12 cellular contexts compared by ENCODE assay signal in genomic region chr13:39777021-39777420, GRCh38.
DNase-seq lines count a peak whose midpoint lies in the region; ATAC-seq and TF ChIP-seq lines count a peak whose summit lies in the region.
"Had no signal": no experiment of that assay in that cellular context is flagged by ENCODE, and none has a peak within 500 bp of the region (broad histone marks: within the 10 kb centered on the region; RNA-seq: fewer than 3 reads in every experiment).

No MANE protein-coding gene starts in this region.

- H3K9me3 Mint-ChIP-seq in activated T-cell treated with anti-CD3 and anti-CD28 coated beads, Interleukin-2, amount 50 U/mL, for 24 hours, result peaks cover 13% of the 10 kb centered on the region
- no peaks in the 10 kb centered on the region for H3K9me3 Mint-ChIP-seq in activated T-helper 17 cell treated with anti-CD3 and anti-CD28 coated beads, Interleukin-2, amount 50 U/mL, for 72 hours
- peaks cover 9% of the 10 kb centered on the region for H3K9me3 Mint-ChIP-seq in nephron progenitor cell

- ATAC-seq in GM18502 (IDR thresholded peaks at IDR 0.05; ENCODE audit: poor library complexity, unreplicated experiment) (peak; percentile 13), GM21717 (IDR thresholded peaks at IDR 0.05; ENCODE audit: unreplicated experiment) (no peak)
- ATAC-seq in activated T-helper 17 cell treated with anti-CD3 and anti-CD28 coated beads, Interleukin-2, amount 50 U/mL, for 72 hours (replicated peaks), result peak; percentile 14

- peak overlapping the region; percentile 95 for H3K27ac Mint-ChIP-seq in activated T-cell treated with anti-CD3 and anti-CD28 coated beads, Interleukin-2, amount 50 U/mL, for 24 hours
- peak overlapping the region; percentile 91 for H3K27ac Mint-ChIP-seq in activated T-helper 17 cell treated with anti-CD3 and anti-CD28 coated beads, Interleukin-2, amount 50 U/mL, for 72 hours
- H3K27ac Mint-ChIP-seq in nephron progenitor cell, result peak overlapping the region; percentile 63
- H3K27ac Mint-ChIP-seq: activated CD8-positive, alpha-beta memory T cell treated with anti-CD3 and anti-CD28 coated beads, Interleukin-2, amount 10 ng/mL, durations not matched to agents 7 days and 5 days had no signal

- no peak for DNase-seq in activated T-cell treated with anti-CD3 and anti-CD28 coated beads, Interleukin-2, amount 50 U/mL, for 24 hours
- DNase-seq in activated T-cell treated with anti-CD3 and anti-CD28 coated beads for 4 hours (no peak), nephron progenitor cell (no peak), inferior parietal cortex (ENCODE audit: extremely low spot score) (no peak)
- DNase-seq in activated CD8-positive, alpha-beta memory T cell treated with anti-CD3 and anti-CD28 coated beads, Interleukin-2, amount 50 U/mL, for 48 hours, result no peak
- DNase-seq: activated CD8-positive, alpha-beta memory T cell treated with anti-CD3 and anti-CD28 coated beads, Interleukin-2, amount 10 ng/mL, durations not matched to agents 7 days and 5 days; sigmoid colon; stomach had no signal

- peaks cover 3% of the 10 kb centered on the region for H3K36me3 Mint-ChIP-seq in activated T-cell treated with anti-CD3 and anti-CD28 coated beads, Interleukin-2, amount 50 U/mL, for 24 hours (ENCODE audit: low read depth)
- no peaks in the 10 kb centered on the region for H3K36me3 Mint-ChIP-seq in activated T-helper 17 cell treated with anti-CD3 and anti-CD28 coated beads, Interleukin-2, amount 50 U/mL, for 72 hours (ENCODE audit: low read depth)
- no peaks in the 10 kb centered on the region for H3K36me3 Mint-ChIP-seq in nephron progenitor cell (ENCODE audit: low read depth)

- H3K27me3 Mint-ChIP-seq in activated T-cell treated with anti-CD3 and anti-CD28 coated beads, Interleukin-2, amount 50 U/mL, for 24 hours, result no peaks in the 10 kb centered on the region
- H3K27me3 Mint-ChIP-seq in activated T-helper 17 cell treated with anti-CD3 and anti-CD28 coated beads, Interleukin-2, amount 50 U/mL, for 72 hours, result no peaks in the 10 kb centered on the region
- peaks cover 5% of the 10 kb centered on the region for H3K27me3 Mint-ChIP-seq in nephron progenitor cell (ENCODE audit: low read depth, poor library complexity)
- H3K27me3 Mint-ChIP-seq: activated CD8-positive, alpha-beta memory T cell treated with anti-CD3 and anti-CD28 coated beads, Interleukin-2, amount 10 ng/mL, durations not matched to agents 7 days and 5 days had no signal

- TF ChIP-seq CTCF in nephron progenitor cell (IDR thresholded peaks at IDR 0.05), result no peak

- H3K4me1 Mint-ChIP-seq in activated T-cell treated with anti-CD3 and anti-CD28 coated beads, Interleukin-2, amount 50 U/mL, for 24 hours (ENCODE audit: low read depth), result peaks cover 63% of the 10 kb centered on the region
- peaks cover 33% of the 10 kb centered on the region for H3K4me1 Mint-ChIP-seq in activated T-helper 17 cell treated with anti-CD3 and anti-CD28 coated beads, Interleukin-2, amount 50 U/mL, for 72 hours
- no peaks in the 10 kb centered on the region for H3K4me1 Mint-ChIP-seq in nephron progenitor cell

- peak overlapping the region; percentile 39 for H3K4me3 Mint-ChIP-seq in activated T-cell treated with anti-CD3 and anti-CD28 coated beads, Interleukin-2, amount 50 U/mL, for 24 hours
- peak overlapping the region; percentile 58 for H3K4me3 Mint-ChIP-seq in activated T-helper 17 cell treated with anti-CD3 and anti-CD28 coated beads, Interleukin-2, amount 50 U/mL, for 72 hours
- H3K4me3 Mint-ChIP-seq in nephron progenitor cell, result no peak overlapping the region
- H3K4me3 Mint-ChIP-seq: activated CD8-positive, alpha-beta memory T cell treated with anti-CD3 and anti-CD28 coated beads, Interleukin-2, amount 10 ng/mL, durations not matched to agents 7 days and 5 days; neural crest cell had no signal
